ENCODE assay signal across 15 cellular contexts in the genomic region with DNA sequence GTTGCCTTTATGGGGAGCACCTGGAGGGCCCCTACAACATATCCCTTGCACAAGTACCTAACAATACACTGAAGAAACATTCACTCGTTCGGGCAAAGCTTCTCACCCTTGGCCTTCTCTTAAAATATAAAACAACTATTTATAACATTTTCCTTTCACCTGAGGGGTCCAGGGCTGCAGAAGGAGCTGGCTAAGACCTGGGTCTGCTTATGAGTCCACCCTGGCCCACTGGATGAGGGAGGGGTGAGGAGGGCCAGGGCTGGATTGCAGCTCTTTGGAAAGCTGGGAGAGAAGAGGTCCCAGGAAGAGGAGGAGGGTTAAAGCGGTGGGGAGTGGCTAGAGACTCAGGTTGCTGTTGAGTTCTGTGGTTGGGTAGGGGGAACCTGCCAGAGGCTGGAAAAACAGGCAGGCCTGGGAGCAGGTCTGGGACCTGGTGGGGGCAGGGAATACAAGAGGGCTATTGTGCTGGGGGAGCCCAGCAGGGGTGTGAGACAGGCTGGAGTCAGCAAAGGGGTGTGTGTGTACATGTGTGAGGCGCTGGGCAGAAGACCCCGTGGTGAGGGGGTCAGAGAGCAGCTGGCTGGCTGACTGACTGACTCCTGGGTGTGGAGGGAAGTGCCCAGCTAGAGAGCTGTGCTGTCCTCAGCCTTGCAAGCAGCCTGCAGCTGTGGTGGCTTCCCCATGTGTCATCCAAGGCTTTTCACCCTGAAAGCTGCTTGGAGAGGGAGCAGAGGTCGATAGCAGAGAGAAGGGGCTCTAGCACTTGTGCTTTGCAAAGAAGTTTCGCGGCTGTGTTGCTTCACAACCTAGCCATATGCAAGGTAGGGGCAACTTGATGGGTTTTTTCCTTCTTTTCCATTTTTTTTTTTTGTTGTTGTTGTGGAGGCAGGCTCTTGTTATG. TPM values are rescaled to one million over a fixed set of nuclear protein-coding genes. Genes with fewer than 3 reads are reported as not detected.
A peak's percentile ranks its signal among the peaks of the same experiment; 100 is the strongest.
DNase-seq lines count a peak whose midpoint lies in the region; ATAC-seq and TF ChIP-seq lines count a peak whose summit lies in the region.
"Had no signal": no experiment of that assay in that cellular context is flagged by ENCODE, and none has a peak within 500 bp of the region (broad histone marks: within the 10 kb centered on the region; RNA-seq: fewer than 3 reads in every experiment).

No MANE protein-coding gene starts in this region.

- DNase-seq in activated naive CD8-positive, alpha-beta T cell treated with anti-CD3 and anti-CD28 coated beads for 36 hours: no peak
- no peak for DNase-seq in activated naive CD8-positive, alpha-beta T cell treated with anti-CD3 and anti-CD28 coated beads, Interleukin-2, amount 50 U/mL, for 24 hours
- DNase-seq in left lung: no peak
- no peak for DNase-seq in aorta
- no peak for DNase-seq in activated effector memory CD4-positive, alpha-beta T cell treated with anti-CD3 and anti-CD28 coated beads, Interleukin-2, amount 50 U/mL, for 16 hours
- DNase-seq in left ventricle myocardium superior: no peak
- DNase-seq: effector CD8-positive, alpha-beta T cell; GF-D8; mammary epithelial cell; NCI-H1694 treated with DMSO at 0.1 percent for 48 hours; SW 1271; tibial artery had no signal

- H3K27ac ChIP-seq in left lung (no peak overlapping the region), aorta (ENCODE audit: low read depth in 1 of 2, low read length in 2 of 2) (no peak overlapping the region)
- H3K27ac ChIP-seq: tibial artery had no signal

- H3K9me3 Mint-ChIP-seq in activated naive CD8-positive, alpha-beta T cell treated with anti-CD3 and anti-CD28 coated beads for 36 hours: no peaks in the 10 kb centered on the region
- no peaks in the 10 kb centered on the region for H3K9me3 Mint-ChIP-seq in activated naive CD8-positive, alpha-beta T cell treated with anti-CD3 and anti-CD28 coated beads, Interleukin-2, amount 50 U/mL, for 24 hours
- H3K9me3 Mint-ChIP-seq in activated T-helper 17 cell treated with anti-CD3 and anti-CD28 coated beads, Interleukin-2, amount 50 U/mL, for 72 hours: no peaks in the 10 kb centered on the region
- H3K9me3 Mint-ChIP-seq: activated naive CD4-positive, alpha-beta T cell treated with anti-CD3 and anti-CD28 coated beads, Interleukin-2, amount 50 U/mL, for 72 hours had no signal

- H3K4me1 ChIP-seq in left lung: no peaks in the 10 kb centered on the region
- H3K4me1 ChIP-seq in aorta (ENCODE audit: control insufficient read depth in 1 of 2, insufficient read depth in 2 of 2, low read length in 2 of 2): no peaks in the 10 kb centered on the region
- H3K4me1 ChIP-seq: tibial artery had no signal

- H3K9me3 ChIP-seq in left lung: no peaks in the 10 kb centered on the region
- no peaks in the 10 kb centered on the region for H3K9me3 ChIP-seq in aorta (ENCODE audit: control insufficient read depth, low read length)
- H3K9me3 ChIP-seq: tibial artery had no signal

- H3K36me3 ChIP-seq in left lung (peaks cover 0 to 49% of the 10 kb centered on the region in 2 donors), aorta (ENCODE audit: control insufficient read depth in 1 of 2, insufficient read depth in 2 of 2, low read length in 1 of 2) (peaks cover 0 to 2% of the 10 kb centered on the region in 2 donors)

- H3K4me3 Mint-ChIP-seq in activated naive CD8-positive, alpha-beta T cell treated with anti-CD3 and anti-CD28 coated beads for 36 hours: no peak overlapping the region
- H3K4me3 Mint-ChIP-seq in activated naive CD8-positive, alpha-beta T cell treated with anti-CD3 and anti-CD28 coated beads, Interleukin-2, amount 50 U/mL, for 24 hours: no peak overlapping the region
- no peak overlapping the region for H3K4me3 Mint-ChIP-seq in activated T-helper 17 cell treated with anti-CD3 and anti-CD28 coated beads, Interleukin-2, amount 50 U/mL, for 72 hours

- TF ChIP-seq CTCF in left lung (IDR thresholded peaks at IDR 0.05): no peak

- intact Hi-C loops in left lung (cut with DNase I) (no loop called here), aorta (cut with DNase I) (no loop called here), left ventricle myocardium superior (cut with micrococcal nuclease) (no loop called here)

- WGBS in aorta, 2 donors: 71 to 78% methylated on average over 8 of the region's 8 CpGs

- H3K4me1 Mint-ChIP-seq in activated naive CD8-positive, alpha-beta T cell treated with anti-CD3 and anti-CD28 coated beads for 36 hours: no peaks in the 10 kb centered on the region
- H3K4me1 Mint-ChIP-seq in activated naive CD8-positive, alpha-beta T cell treated with anti-CD3 and anti-CD28 coated beads, Interleukin-2, amount 50 U/mL, for 24 hours: no peaks in the 10 kb centered on the region
- no peaks in the 10 kb centered on the region for H3K4me1 Mint-ChIP-seq in activated T-helper 17 cell treated with anti-CD3 and anti-CD28 coated beads, Interleukin-2, amount 50 U/mL, for 72 hours

- ATAC-seq in activated naive CD8-positive, alpha-beta T cell treated with anti-CD3 and anti-CD28 coated beads, Interleukin-2, amount 50 U/mL, for 24 hours: no peak
- ATAC-seq in activated T-helper 17 cell treated with anti-CD3 and anti-CD28 coated beads, Interleukin-2, amount 50 U/mL, for 72 hours (replicated peaks): no peak
- ATAC-seq in left lung: peak; percentile 7
- peak; percentile 23 for ATAC-seq in aorta (ENCODE audit: low FRiP score)
- no peak for ATAC-seq in HG03571 (IDR thresholded peaks at IDR 0.05; ENCODE audit: unreplicated experiment)
- no peak for ATAC-seq in left ventricle myocardium superior

- peak overlapping the region; percentile 34 for H3K27ac Mint-ChIP-seq in activated naive CD8-positive, alpha-beta T cell treated with anti-CD3 and anti-CD28 coated beads for 36 hours
- no peak overlapping the region for H3K27ac Mint-ChIP-seq in activated naive CD8-positive, alpha-beta T cell treated with anti-CD3 and anti-CD28 coated beads, Interleukin-2, amount 50 U/mL, for 24 hours
- peak overlapping the region; percentile 52 for H3K27ac Mint-ChIP-seq in activated T-helper 17 cell treated with anti-CD3 and anti-CD28 coated beads, Interleukin-2, amount 50 U/mL, for 72 hours
- H3K27ac Mint-ChIP-seq: activated naive CD4-positive, alpha-beta T cell treated with anti-CD3 and anti-CD28 coated beads, Interleukin-2, amount 50 U/mL, for 72 hours had no signal

- H3K4me3 ChIP-seq in left lung: no peak overlapping the region
- H3K4me3 ChIP-seq in aorta (ENCODE audit: low read length in 2 of 2): no peak overlapping the region
- H3K4me3 ChIP-seq: tibial artery had no signal

- H3K27me3 ChIP-seq in left lung (no peaks in the 10 kb centered on the region), aorta (ENCODE audit: control insufficient read depth in 1 of 2, insufficient read depth in 2 of 2, low read length in 1 of 2) (no peaks in the 10 kb centered on the region)
- H3K27me3 ChIP-seq: tibial artery had no signal

- H3K36me3 Mint-ChIP-seq in activated naive CD8-positive, alpha-beta T cell treated with anti-CD3 and anti-CD28 coated beads for 36 hours: peaks cover 11% of the 10 kb centered on the region
- peaks cover 11% of the 10 kb centered on the region for H3K36me3 Mint-ChIP-seq in activated naive CD8-positive, alpha-beta T cell treated with anti-CD3 and anti-CD28 coated beads, Interleukin-2, amount 50 U/mL, for 24 hours (ENCODE audit: low read depth)
- H3K36me3 Mint-ChIP-seq in activated T-helper 17 cell treated with anti-CD3 and anti-CD28 coated beads, Interleukin-2, amount 50 U/mL, for 72 hours (ENCODE audit: low read depth): peaks cover 29% of the 10 kb centered on the region
- H3K36me3 Mint-ChIP-seq: activated naive CD4-positive, alpha-beta T cell treated with anti-CD3 and anti-CD28 coated beads, Interleukin-2, amount 50 U/mL, for 72 hours had no signal

- no peaks in the 10 kb centered on the region for H3K27me3 Mint-ChIP-seq in activated naive CD8-positive, alpha-beta T cell treated with anti-CD3 and anti-CD28 coated beads for 36 hours
- no peaks in the 10 kb centered on the region for H3K27me3 Mint-ChIP-seq in activated naive CD8-positive, alpha-beta T cell treated with anti-CD3 and anti-CD28 coated beads, Interleukin-2, amount 50 U/mL, for 24 hours
- H3K27me3 Mint-ChIP-seq in activated T-helper 17 cell treated with anti-CD3 and anti-CD28 coated beads, Interleukin-2, amount 50 U/mL, for 72 hours: no peaks in the 10 kb centered on the region

RNA-seq across cellular contexts. Expression of a gene that starts 10.2 kb away (rescaled TPM):
- total RNA-seq in activated naive CD8-positive, alpha-beta T cell treated with anti-CD3 and anti-CD28 coated beads for 36 hours: 1 to 10 TPM; 5.1 to 5.8 TPM
- total RNA-seq in activated T-helper 17 cell treated with anti-CD3 and anti-CD28 coated beads, Interleukin-2, amount 50 U/mL, for 72 hours: 10 to 100 TPM; 21.0 to 22.2 TPM
- total RNA-seq in left lung: 100 to 1,000 TPM in 1 of 2 donors, 10 to 100 TPM in 1; 93.3 to 151 TPM
- total RNA-seq in aorta: 100 to 1,000 TPM in 1 of 2 donors, 10 to 100 TPM in 1; 93.8 to 232 TPM
- polyA plus RNA-seq in aorta: 100 to 1,000 TPM in 1 of 2 donors, 10 to 100 TPM in 1; 15.3 to 149 TPM
- 18.1 TPM for total RNA-seq in left ventricle myocardium superior

Comparison
In these comparisons a context has a peak if more than half of its experiments do, and no peak if none do; other contexts are left out.
1. ATAC-seq: peak in left lung (single experiment) and aorta (single experiment); none in activated naive CD8-positive, alpha-beta T cell treated with anti-CD3 and anti-CD28 coated beads, Interleukin-2, amount 50 U/mL, for 24 hours (single experiment), activated T-helper 17 cell treated with anti-CD3 and anti-CD28 coated beads, Interleukin-2, amount 50 U/mL, for 72 hours (single experiment), HG03571 (single experiment) and left ventricle myocardium superior (single experiment).